8 cellular contexts compared by ENCODE assay signal in genomic region chr17:69581061-69581955, GRCh38.
DNase-seq lines count a peak whose midpoint lies in the region; ATAC-seq and TF ChIP-seq lines count a peak whose summit lies in the region.

No MANE protein-coding gene starts in this region.

- no peak overlapping the region for H3K4me2 ChIP-seq in H9 (ENCODE audit: insufficient read depth, insufficient read length, low read length)
- H3K4me2 ChIP-seq in OCI-LY1 (ENCODE audit: low read length): peak overlapping the region; percentile 79

- H3K9ac ChIP-seq in H9 (ENCODE audit: extremely low read depth, insufficient read length, low read length): no peak overlapping the region
- peak overlapping the region; percentile 78 for H3K9ac ChIP-seq in OCI-LY1 (ENCODE audit: low read length)

- H3K9me3 ChIP-seq in H9 (ENCODE audit: control insufficient read depth, low read depth, low read length) (no peaks in the 10 kb centered on the region), OCI-LY1 (ENCODE audit: low read length) (no peaks in the 10 kb centered on the region), tibial artery (no peaks in the 10 kb centered on the region), ovary (no peaks in the 10 kb centered on the region)

- H3K4me1 ChIP-seq in H9 (ENCODE audit: insufficient read depth, low read length) (0 out of 2 replicates have a peak, but pooled peaks cover 3% of the 10 kb centered on the region), OCI-LY1 (ENCODE audit: insufficient read depth, low read length, severe bottlenecking) (peaks cover 95% of the 10 kb centered on the region), tibial artery (peaks cover 0 to 18% (median 7%) of the 10 kb centered on the region in 4 donors), ovary (ENCODE audit: insufficient read depth) (peaks cover 7% of the 10 kb centered on the region)

- H3K9me2 ChIP-seq in OCI-LY1 (ENCODE audit: low read depth, low read length): no peaks in the 10 kb centered on the region

- H4K20me1 ChIP-seq in H9 (ENCODE audit: control insufficient read depth, insufficient read depth, insufficient read length): no peaks in the 10 kb centered on the region
- H4K20me1 ChIP-seq in OCI-LY1 (ENCODE audit: insufficient read depth, low read length): no peaks in the 10 kb centered on the region

- H3K79me1 ChIP-seq in H9 (ENCODE audit: insufficient read depth, low read depth, low read length, poor library complexity, severe bottlenecking): no peaks in the 10 kb centered on the region

- TF ChIP-seq EP300 in ovary (IDR thresholded peaks at IDR 0.05): no peak

- WGBS in H9 (ENCODE audit: extremely low coverage, insufficient read length, low lambda C conversion rate): no CpG with 5 or more reads among the region's 18 CpGs
- WGBS in ovary, 3 donors: 58 to 66% (median 63%) methylated on average over 18 of the region's 18 CpGs

- H3K27me3 ChIP-seq in H9 (ENCODE audit: insufficient read depth, low read length) (no peaks in the 10 kb centered on the region), OCI-LY1 (ENCODE audit: insufficient read depth, low read length) (no peaks in the 10 kb centered on the region), tibial artery (no peaks in the 10 kb centered on the region), ovary (no peaks in the 10 kb centered on the region), dorsolateral prefrontal cortex (peaks cover 0 to 5% (median 0%) of the 10 kb centered on the region in 45 donors)

- H3K9me3 Mint-ChIP-seq in H9: no peaks in the 10 kb centered on the region; a peak in 1 of 5 replicates

- no peak overlapping the region for H2AK5ac ChIP-seq in H9 (ENCODE audit: insufficient read length, low read length)

- H2AFZ ChIP-seq in H9 (ENCODE audit: low read length): no peak overlapping the region
- no peak overlapping the region for H2AFZ ChIP-seq in OCI-LY1 (ENCODE audit: low read length)

- no peak overlapping the region for H3K18ac ChIP-seq in H9 (ENCODE audit: insufficient read length, low read depth, low read length)

- H3K4me1 Mint-ChIP-seq in H9: peaks cover 3% of the 10 kb centered on the region in 2 experiments; a peak in 2 of 4 replicates

- no peaks in the 10 kb centered on the region for H3K23me2 ChIP-seq in H9 (ENCODE audit: insufficient read length, low read depth, low read length, poor library complexity, severe bottlenecking)

- H3K14ac ChIP-seq in H9 (ENCODE audit: insufficient read depth, low read length): no peak overlapping the region; the same call in 1 of the 2 replicates

- ATAC-seq in GM18861 (IDR thresholded peaks at IDR 0.05; ENCODE audit: unreplicated experiment): peak; percentile 61

- TF ChIP-seq POLR2A in ovary (IDR thresholded peaks at IDR 0.05): no peak

- H3K36me3 ChIP-seq in OCI-LY1 (ENCODE audit: insufficient read depth, low read length): no peaks in the 10 kb centered on the region
- no peaks in the 10 kb centered on the region for H3K36me3 ChIP-seq in tibial artery
- H3K36me3 ChIP-seq in ovary: no peaks in the 10 kb centered on the region

- no peak overlapping the region for H4K8ac ChIP-seq in H9 (replicated peaks; ENCODE audit: insufficient read length, low read depth, low read length)

- H3K27me3 Mint-ChIP-seq in H9 (ENCODE audit: low read depth): no peaks in the 10 kb centered on the region; the same call in 1 of the 2 replicates

- H3K4me3 ChIP-seq in OCI-LY1 (ENCODE audit: low read depth, low read length, poor library complexity, severe bottlenecking): peak overlapping the region; percentile 56
- H3K4me3 ChIP-seq in tibial artery: no peak overlapping the region
- H3K4me3 ChIP-seq in ovary: no peak overlapping the region
- peak overlapping the region in 10 of 59 donors; percentile 1 to 44 (median 20) for H3K4me3 ChIP-seq in dorsolateral prefrontal cortex

- H3K23ac ChIP-seq in H9 (ENCODE audit: insufficient read length, low read depth, low read length): no peak overlapping the region

- no peak overlapping the region for H3K4ac ChIP-seq in H9 (ENCODE audit: low read depth, low read length)

- H3K79me2 ChIP-seq in H9 (ENCODE audit: insufficient read depth, low read length): no peaks in the 10 kb centered on the region
- peaks cover 9% of the 10 kb centered on the region; the same call in 1 of the 2 replicates for H3K79me2 ChIP-seq in OCI-LY1 (ENCODE audit: insufficient read depth, low read length)

- TF ChIP-seq CTCF in H9 (conservative IDR thresholded peaks at IDR 0.05) (no peak), OCI-LY1 (IDR thresholded peaks at IDR 0.05; ENCODE audit: low read length) (no peak), tibial artery (IDR thresholded peaks at IDR 0.05) (no peak), ovary (IDR thresholded peaks at IDR 0.05) (no peak), dorsolateral prefrontal cortex (IDR thresholded peaks at IDR 0.05 in 54 of 56, conservative IDR thresholded peaks at IDR 0.05 in 2 of 56; ENCODE audit: low read depth in 1 of 56, partially characterized antibody in 56 of 56) (no peak)

- H3K27ac ChIP-seq in H9 (ENCODE audit: insufficient read length, low read depth, low read length) (no peak overlapping the region), OCI-LY1 (ENCODE audit: low read depth, low read length, poor library complexity, severe bottlenecking) (peak overlapping the region; percentile 97), tibial artery (no peak overlapping the region), ovary (no peak overlapping the region), dorsolateral prefrontal cortex (no peak overlapping the region)

- DNase-seq in H9 (peak; percentile 34), kidney tubule cell (ENCODE audit: low spot score) (peak; percentile 65), tibial artery (no peak), NCI-H2171 treated with DMSO at 0.1 percent for 48 hours (lab: John Stamatoyannopoulos, UW) (no peak), ovary (no peak), dorsolateral prefrontal cortex (no peak)

- H3T11ph ChIP-seq in H9 (ENCODE audit: low read length): no peak overlapping the region

- H3K27ac Mint-ChIP-seq in H9: no peak overlapping the region; a peak in 1 of 7 replicates

- H4K5ac ChIP-seq in H9 (ENCODE audit: insufficient read length, low read depth, low read length): no peak overlapping the region

- no peak overlapping the region for H2BK20ac ChIP-seq in H9 (ENCODE audit: low read depth, low read length, poor library complexity, severe bottlenecking)

- peaks cover 13% of the 10 kb centered on the region for H3F3A ChIP-seq in OCI-LY1 (ENCODE audit: insufficient read depth, low read length)

- no peaks in the 10 kb centered on the region for H3K36me3 Mint-ChIP-seq in H9 (ENCODE audit: insufficient read depth in 1 of 3, low read depth in 3 of 3)

- H2BK5ac ChIP-seq in H9 (ENCODE audit: insufficient read length, low read length): no peak overlapping the region

- H3K4me3 Mint-ChIP-seq in H9: no peak overlapping the region

- H4K91ac ChIP-seq in H9 (ENCODE audit: insufficient read length, low read depth, low read length): no peak overlapping the region

- H2BK120ac ChIP-seq in H9 (ENCODE audit: low read depth, low read length, poor library complexity, severe bottlenecking): no peak overlapping the region

- no peak overlapping the region for H3K56ac ChIP-seq in H9 (ENCODE audit: insufficient read length, low read depth, low read length)

- no peak overlapping the region for H2BK15ac ChIP-seq in H9 (ENCODE audit: low read depth, low read length)

- intact Hi-C loops in tibial artery (cut with DNase I; ENCODE audit: low total_unique reads) (no loop called here), ovary (cut with DNase I) (no loop called here), dorsolateral prefrontal cortex (cut with DNase I) (no loop called here)

- no peak overlapping the region for H2BK12ac ChIP-seq in H9 (ENCODE audit: insufficient read length, low read depth, low read length)

Comparison
In these comparisons a context has a peak if more than half of its experiments do, and no peak if none do; other contexts are left out.
1. DNase-seq: peak in H9 (single experiment) and kidney tubule cell (single experiment); none in tibial artery (0 of 2), NCI-H2171 treated with DMSO at 0.1 percent for 48 hours (single experiment), ovary (0 of 5) and dorsolateral prefrontal cortex (0 of 10).